Comparison of ENCODE assay signal across 1 cellular context in genomic region chr1:1959840-1960479, GRCh38.
TF ChIP-seq lines count a peak whose summit lies in the region.

No MANE protein-coding gene starts in this region.

TF ChIP-seq in HepG2, 621 proteins besides CTCF, POLR2A, EP300 and RAD21 (continued from another document and continues in another):
- TF ChIP-seq UBTF (CRISPR knock-in tag; IDR thresholded peaks at IDR 0.05) (peak; percentile 91), SIX1 (CRISPR knock-in tag; IDR thresholded peaks at IDR 0.05; ENCODE audit: borderline replicate concordance) (no peak), ZNF407 (CRISPR knock-in tag; IDR thresholded peaks at IDR 0.05; ENCODE audit: not compliant biosample characterization) (no peak), ISX (CRISPR knock-in tag; conservative IDR thresholded peaks at IDR 0.05) (no peak), NFKB2 (CRISPR knock-in tag; IDR thresholded peaks at IDR 0.05; ENCODE audit: borderline replicate concordance) (peak; percentile 74; the same call in 1 of the 2 replicates), KLF12 (CRISPR knock-in tag; IDR thresholded peaks at IDR 0.05; ENCODE audit: borderline replicate concordance) (0 out of 2 replicates have a peak, but pooled peaks have one; percentile 46), ZXDC (CRISPR knock-in tag; IDR thresholded peaks at IDR 0.05) (no peak), TAF15 (IDR thresholded peaks at IDR 0.05; ENCODE audit: low read depth, low read length, poor library complexity, severe bottlenecking) (no peak), KLF11 (CRISPR knock-in tag; IDR thresholded peaks at IDR 0.05) (no peak), ZKSCAN8 (CRISPR knock-in tag; IDR thresholded peaks at IDR 0.05; ENCODE audit: borderline replicate concordance) (no peak), NPAS2 (CRISPR knock-in tag; IDR thresholded peaks at IDR 0.05; ENCODE audit: borderline replicate concordance) (no peak), FIP1L1 (IDR thresholded peaks at IDR 0.05; ENCODE audit: borderline replicate concordance, insufficient read depth, low read depth, low read length) (no peak), SNAPC4 (CRISPR knock-in tag; IDR thresholded peaks at IDR 0.05) (no peak), ZNF775 (CRISPR knock-in tag; IDR thresholded peaks at IDR 0.05; ENCODE audit: borderline replicate concordance) (no peak), ZNF567 (CRISPR knock-in tag; IDR thresholded peaks at IDR 0.05; ENCODE audit: borderline replicate concordance) (no peak), ZNF138 (CRISPR knock-in tag; IDR thresholded peaks at IDR 0.05; ENCODE audit: low read depth) (no peak), RBM22 (optimal IDR thresholded peaks at IDR 0.05; ENCODE audit: low read length) (no peak), ZNF543 (CRISPR knock-in tag; IDR thresholded peaks at IDR 0.05) (peak; percentile 97), ZNF180 (CRISPR knock-in tag; IDR thresholded peaks at IDR 0.05; ENCODE audit: borderline replicate concordance, low read depth) (0 out of 2 replicates have a peak, but pooled peaks have one; percentile 34), SOX6 (IDR thresholded peaks at IDR 0.05) (no peak), SOX6 (CRISPR knock-in tag; IDR thresholded peaks at IDR 0.05) (peak; percentile 61), ZNF574 (CRISPR knock-in tag; IDR thresholded peaks at IDR 0.05) (peak; percentile 39; the same call in 1 of the 2 replicates), KLF15 (CRISPR knock-in tag; IDR thresholded peaks at IDR 0.05; ENCODE audit: borderline replicate concordance) (no peak), YY1 (IDR thresholded peaks at IDR 0.05; ENCODE audit: insufficient read depth, insufficient replicate concordance, low read depth, low read length) (peak; percentile 60), ZNF562 (CRISPR knock-in tag; IDR thresholded peaks at IDR 0.05; ENCODE audit: borderline replicate concordance) (no peak), POLR2G (IDR thresholded peaks at IDR 0.05; ENCODE audit: low read depth, low read length) (no peak), RFX5 (IDR thresholded peaks at IDR 0.05; ENCODE audit: low read depth, low read length) (no peak), SYNCRIP (IDR thresholded peaks at IDR 0.05; ENCODE audit: insufficient read depth, low read depth, low read length) (no peak), NR2C2 (CRISPR knock-in tag; IDR thresholded peaks at IDR 0.05; ENCODE audit: borderline replicate concordance) (peak; percentile 46; the same call in 1 of the 2 replicates), ATF3 (CRISPR knock-in tag; IDR thresholded peaks at IDR 0.05) (no peak; the same call in 1 of the 2 replicates), POLR2AphosphoS2 (IDR thresholded peaks at IDR 0.05; ENCODE audit: low read depth, low read length) (no peak), SNRNP70 (IDR thresholded peaks at IDR 0.05; ENCODE audit: low read depth, low read length) (no peak), ZNF12 (CRISPR knock-in tag; IDR thresholded peaks at IDR 0.05) (0 out of 2 replicates have a peak, but pooled peaks have one; percentile 22), GTF2F1 (IDR thresholded peaks at IDR 0.05; ENCODE audit: low read length) (no peak), TCF7 (IDR thresholded peaks at IDR 0.05; ENCODE audit: low read depth) (peak; percentile 80), ZNF691 (CRISPR knock-in tag; IDR thresholded peaks at IDR 0.05; ENCODE audit: borderline replicate concordance, low read depth) (peak; percentile 29; the same call in 1 of the 2 replicates), ZFP62 (CRISPR knock-in tag; IDR thresholded peaks at IDR 0.05) (0 out of 2 replicates have a peak, but pooled peaks have one; percentile 51)
